Comparison of ENCODE assay signal across 11 cellular contexts in the genomic region with DNA sequence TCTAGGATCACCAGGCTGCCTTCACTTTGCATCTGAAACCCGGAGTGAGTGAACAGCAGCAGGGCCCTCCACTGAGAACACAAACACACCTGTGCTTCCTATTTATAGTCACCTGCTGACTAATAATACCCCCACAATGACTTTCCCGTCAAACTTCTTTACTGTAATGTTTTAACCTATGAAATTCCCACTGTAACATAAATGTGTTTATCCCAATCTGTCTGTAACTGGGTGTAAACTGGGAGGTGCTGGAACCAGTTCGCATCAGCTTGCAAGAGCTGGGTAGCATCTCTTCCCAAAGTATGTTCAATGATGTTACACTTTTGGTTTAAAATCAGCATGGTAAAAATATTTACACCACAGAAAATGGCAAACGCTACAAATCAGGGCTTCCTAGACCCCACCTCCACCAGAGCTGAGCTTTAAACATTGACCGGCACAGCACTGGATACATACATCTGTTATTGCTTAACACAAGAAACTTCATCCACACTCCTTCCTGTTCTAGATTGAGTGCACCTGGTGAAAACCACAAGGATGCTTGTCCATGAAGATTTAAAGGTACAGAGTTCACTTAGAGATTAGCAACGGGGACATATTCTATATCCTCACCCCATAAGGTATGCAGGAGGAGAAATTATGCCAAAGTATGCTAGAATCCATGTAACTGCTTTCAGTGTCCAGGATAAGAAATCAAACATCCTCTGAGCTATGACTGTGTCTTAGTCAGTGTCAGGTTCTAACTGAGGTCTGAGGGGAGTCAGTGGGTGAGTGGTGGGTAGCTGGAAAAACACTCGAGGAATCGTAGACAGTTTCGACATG.
A peak's percentile ranks its signal among the peaks of the same experiment; 100 is the strongest.
DNase-seq lines count a peak whose midpoint lies in the region; ATAC-seq and TF ChIP-seq lines count a peak whose summit lies in the region.
"Had no signal": no experiment of that assay in that cellular context is flagged by ENCODE, and none has a peak within 500 bp of the region (broad histone marks: within the 10 kb centered on the region; RNA-seq: fewer than 3 reads in every experiment).

No MANE protein-coding gene starts in this region.

- H3K4me2 ChIP-seq in DOHH2 (ENCODE audit: low read length), result peak overlapping the region; percentile 56
- H3K4me2 ChIP-seq: PC-9 had no signal

- no peaks in the 10 kb centered on the region; the same call in 1 of the 2 replicates for H3K27me3 ChIP-seq in DOHH2 (ENCODE audit: control insufficient read depth, low read length)
- H3K27me3 ChIP-seq in CD4-positive, alpha-beta memory T cell (ENCODE audit: insufficient read depth, low read length), result no peaks in the 10 kb centered on the region

- H3K79me2 ChIP-seq in DOHH2 (ENCODE audit: control insufficient read depth, low read length), result no peaks in the 10 kb centered on the region

- peak; percentile 90 for ATAC-seq in GM19467 (IDR thresholded peaks at IDR 0.05; ENCODE audit: unreplicated experiment)
- peak; percentile 89 for ATAC-seq in HG03135 (IDR thresholded peaks at IDR 0.05; ENCODE audit: unreplicated experiment)
- ATAC-seq: activated naive CD8-positive, alpha-beta T cell treated with anti-CD3 and anti-CD28 coated beads, Interleukin-2, amount 50 U/mL, for 24 hours; left lobe of liver had no signal

- H3K4me3 Mint-ChIP-seq in CD4-positive, alpha-beta memory T cell, result no peak overlapping the region
- H3K4me3 Mint-ChIP-seq: activated naive CD8-positive, alpha-beta T cell treated with anti-CD3 and anti-CD28 coated beads, Interleukin-2, amount 50 U/mL, for 24 hours had no signal

- peaks cover 11 to 20% (median 16%) of the 10 kb centered on the region in 4 donors for H3K4me1 Mint-ChIP-seq in CD4-positive, alpha-beta memory T cell

- no peak overlapping the region for H3K27ac ChIP-seq in DOHH2 (ENCODE audit: low read depth, low read length)
- H3K27ac ChIP-seq in RWPE1, result peak overlapping the region; percentile 63
- H3K27ac ChIP-seq in CD4-positive, alpha-beta memory T cell (ENCODE audit: low read depth, low read length), result no peak overlapping the region
- H3K27ac ChIP-seq: PC-9 had no signal

- CTCF ChIA-PET in RWPE1 (lab: Yijun Ruan, JAX), result interaction anchor here (0.7 kb wide), 1 partner anchor 265 kb away, joined by 3 read pairs; no protein-coding TSS in a partner anchor
- CTCF ChIA-PET in CD4-positive, alpha-beta memory T cell (lab: Charles Lee; ENCODE audit: partially characterized antibody), result no interaction called here

- intact Hi-C loops in CD4-positive, alpha-beta memory T cell (cut with micrococcal nuclease), result no loop called here

- H3K36me3 ChIP-seq in DOHH2 (ENCODE audit: control insufficient read depth, low read length), result no peaks in the 10 kb centered on the region
- H3K36me3 ChIP-seq in CD4-positive, alpha-beta memory T cell (ENCODE audit: insufficient read depth, low read length), result no peaks in the 10 kb centered on the region

- H3K9me2 ChIP-seq in DOHH2 (replicated peaks; ENCODE audit: control insufficient read depth, low read length), result no peaks in the 10 kb centered on the region

- peaks cover 8% of the 10 kb centered on the region; the same call in 1 of the 2 replicates for H3K9me3 ChIP-seq in DOHH2 (ENCODE audit: control insufficient read depth, insufficient read depth, low read length)
- no peaks in the 10 kb centered on the region for H3K9me3 ChIP-seq in CD4-positive, alpha-beta memory T cell (ENCODE audit: control insufficient read depth in 1 of 2, low read length in 2 of 2)

- TF ChIP-seq CTCF in DOHH2 (IDR thresholded peaks at IDR 0.05; ENCODE audit: low read depth, low read length, poor library complexity, severe bottlenecking) (no peak), RWPE1 (conservative IDR thresholded peaks at IDR 0.05; ENCODE audit: low read depth) (no peak)

- H3K36me3 Mint-ChIP-seq in CD4-positive, alpha-beta memory T cell, result peaks cover 0 to 5% of the 10 kb centered on the region in 2 donors

- H3K27ac Mint-ChIP-seq in CD4-positive, alpha-beta memory T cell, result no peak overlapping the region
- H3K27ac Mint-ChIP-seq: activated naive CD8-positive, alpha-beta T cell treated with anti-CD3 and anti-CD28 coated beads, Interleukin-2, amount 50 U/mL, for 24 hours had no signal

- H3F3A ChIP-seq in DOHH2 (ENCODE audit: control insufficient read depth, insufficient read depth), result no peaks in the 10 kb centered on the region

- H3K9me3 Mint-ChIP-seq in CD4-positive, alpha-beta memory T cell, result peaks cover 0 to 16% (median 6%) of the 10 kb centered on the region in 8 donors

- no peaks in the 10 kb centered on the region for H3K27me3 Mint-ChIP-seq in CD4-positive, alpha-beta memory T cell

- H3K4me1 ChIP-seq in DOHH2 (ENCODE audit: control insufficient read depth, low read length), result peaks cover 21% of the 10 kb centered on the region
- peaks cover 14% of the 10 kb centered on the region for H3K4me1 ChIP-seq in CD4-positive, alpha-beta memory T cell (ENCODE audit: insufficient read depth, low read length)

- peak overlapping the region; percentile 31 for H3K4me3 ChIP-seq in DOHH2 (ENCODE audit: low read length)
- no peak overlapping the region for H3K4me3 ChIP-seq in CD4-positive, alpha-beta memory T cell (ENCODE audit: low read length in 2 of 2)
- H3K4me3 ChIP-seq: PC-9 had no signal

- no peaks in the 10 kb centered on the region for H4K20me1 ChIP-seq in DOHH2 (ENCODE audit: control insufficient read depth, insufficient read depth, low read depth, low read length)

- POLR2A ChIA-PET in RWPE1 (lab: Yijun Ruan, JAX; ENCODE audit: low non-redundant PET), result interaction anchor here (0.6 kb wide), 1 partner anchor 44 kb away, joined by 9 read pairs; no protein-coding TSS in a partner anchor
- POLR2A ChIA-PET in CD4-positive, alpha-beta memory T cell (lab: Charles Lee; ENCODE audit: partially characterized antibody), result no interaction called here

- DNase-seq in RWPE1 (ENCODE audit: low spot score) (no peak), DMS 273 treated with DMSO at 0.1 percent for 48 hours (lab: John Stamatoyannopoulos, UW) (no peak), DMS79 (lab: John Stamatoyannopoulos, UW) (no peak)
- DNase-seq in CD4-positive, alpha-beta memory T cell, result no peak
- no peak for DNase-seq in activated CD8-positive, alpha-beta memory T cell treated with anti-CD3 and anti-CD28 coated beads for 24 hours
- DNase-seq: activated naive CD8-positive, alpha-beta T cell treated with anti-CD3 and anti-CD28 coated beads, Interleukin-2, amount 50 U/mL, for 24 hours; PC-9 had no signal
